ENCODE assay signal across 19 cellular contexts in genomic region chr14:70893842-70894237, GRCh38. TPM values are rescaled to one million over a fixed set of nuclear protein-coding genes. Genes with fewer than 3 reads are reported as not detected.
DNase-seq lines count a peak whose midpoint lies in the region; ATAC-seq, FAIRE-seq and TF ChIP-seq lines count a peak whose summit lies in the region.
"Had no signal": no experiment of that assay in that cellular context is flagged by ENCODE, and none has a peak within 500 bp of the region (broad histone marks: within the 10 kb centered on the region; RNA-seq: fewer than 3 reads in every experiment).

No MANE protein-coding gene starts in this region.

- peaks cover 5% of the 10 kb centered on the region for H3K27me3 Mint-ChIP-seq in activated CD4-positive, alpha-beta T cell treated with anti-CD3 and anti-CD28 coated beads for 36 hours
- H3K27me3 Mint-ChIP-seq in activated CD4-positive, alpha-beta memory T cell treated with anti-CD3 and anti-CD28 coated beads, Interleukin-2, amount 10 ng/mL, durations not matched to agents 7 days and 5 days: peaks cover 28% of the 10 kb centered on the region
- peaks cover 3% of the 10 kb centered on the region for H3K27me3 Mint-ChIP-seq in nephron progenitor cell (ENCODE audit: low read depth, poor library complexity)
- peaks cover 1 to 8% (median 7%) of the 10 kb centered on the region in 3 donors for H3K27me3 Mint-ChIP-seq in immature natural killer cell (ENCODE audit: low read depth in 3 of 3)

- no peak overlapping the region for H3K27ac ChIP-seq in uterus
- H3K27ac ChIP-seq: body of pancreas, colonic mucosa had no signal

- no peaks in the 10 kb centered on the region for H3K36me3 ChIP-seq in uterus
- H3K36me3 ChIP-seq: colonic mucosa had no signal

- peak; percentile 61 for DNase-seq in activated CD4-positive, alpha-beta T cell treated with anti-CD3 and anti-CD28 coated beads for 36 hours
- no peak for DNase-seq in activated CD4-positive, alpha-beta T cell treated with anti-CD3 and anti-CD28 coated beads, Interleukin-2, amount 50 U/mL, for 1 hour
- DNase-seq in GM12891 (ENCODE audit: insufficient read length, low spot score) (no peak), nephron progenitor cell (no peak), uterus (no peak), AG20443 (ENCODE audit: low spot score) (no peak), immature natural killer cell (no peak)
- peak; percentile 19 for DNase-seq in activated CD4-positive, alpha-beta memory T cell treated with anti-CD3 and anti-CD28 coated beads, Interleukin-2, amount 10 ng/mL, durations not matched to agents 7 days and 5 days
- DNase-seq: activated B cell treated with CpG ODN at 0.5 μM for 24 hours; body of pancreas; colonic mucosa; foreskin melanocyte; mucosa of descending colon; NCI-H1092; stimulated activated CD4-positive, alpha-beta T cell treated with anti-CD3 and anti-CD28 coated beads, Interleukin-4, amount 100 ng/mL, for 24 hours; SW 1271; trophoblast cell had no signal

- H3K4me1 ChIP-seq in uterus: peaks cover 0 to 3% of the 10 kb centered on the region in 2 donors
- H3K4me1 ChIP-seq: body of pancreas, colonic mucosa had no signal

- H3K27me3 ChIP-seq in uterus: no peaks in the 10 kb centered on the region
- H3K27me3 ChIP-seq: body of pancreas, colonic mucosa had no signal

- H3K36me3 Mint-ChIP-seq in activated CD4-positive, alpha-beta T cell treated with anti-CD3 and anti-CD28 coated beads for 36 hours (ENCODE audit: low read depth): no peaks in the 10 kb centered on the region
- H3K36me3 Mint-ChIP-seq in activated CD4-positive, alpha-beta memory T cell treated with anti-CD3 and anti-CD28 coated beads, Interleukin-2, amount 10 ng/mL, durations not matched to agents 7 days and 5 days (ENCODE audit: low read depth): peaks cover 5% of the 10 kb centered on the region
- no peaks in the 10 kb centered on the region for H3K36me3 Mint-ChIP-seq in nephron progenitor cell (ENCODE audit: low read depth)
- H3K36me3 Mint-ChIP-seq in immature natural killer cell: peaks cover 0 to 4% (median 0%) of the 10 kb centered on the region in 3 donors

- CTCF ChIA-PET in activated CD4-positive, alpha-beta T cell treated with anti-CD3 and anti-CD28 coated beads for 36 hours (lab: Charles Lee): interaction anchor here (0.8 to 14.4 kb wide), 5 partner anchors 8 to 103 kb away, joined by 3 to 173 read pairs (median 3); no protein-coding TSS in a partner anchor
- CTCF ChIA-PET in activated CD4-positive, alpha-beta memory T cell treated with anti-CD3 and anti-CD28 coated beads, Interleukin-2, amount 10 ng/mL, durations not matched to agents 7 days and 5 days (lab: Charles Lee): interaction anchor here (1.0 to 6.1 kb wide), 2 partner anchors 13 to 77 kb away, joined by 5 to 37 read pairs; partner anchors contain the start of gene PCNX1

- H3K4me3 ChIP-seq in uterus: no peak overlapping the region
- H3K4me3 ChIP-seq: body of pancreas, colonic mucosa, K562, mucosa of descending colon had no signal

- H3K9me3 Mint-ChIP-seq in activated CD4-positive, alpha-beta T cell treated with anti-CD3 and anti-CD28 coated beads for 36 hours (ENCODE audit: low read depth): peaks cover 3% of the 10 kb centered on the region
- peaks cover 4% of the 10 kb centered on the region for H3K9me3 Mint-ChIP-seq in activated CD4-positive, alpha-beta memory T cell treated with anti-CD3 and anti-CD28 coated beads, Interleukin-2, amount 10 ng/mL, durations not matched to agents 7 days and 5 days
- H3K9me3 Mint-ChIP-seq in nephron progenitor cell: no peaks in the 10 kb centered on the region
- H3K9me3 Mint-ChIP-seq in immature natural killer cell: peaks cover 0 to 2% (median 0%) of the 10 kb centered on the region in 6 donors

- peaks cover 58% of the 10 kb centered on the region for H3K4me1 Mint-ChIP-seq in activated CD4-positive, alpha-beta T cell treated with anti-CD3 and anti-CD28 coated beads for 36 hours
- H3K4me1 Mint-ChIP-seq in activated CD4-positive, alpha-beta memory T cell treated with anti-CD3 and anti-CD28 coated beads, Interleukin-2, amount 10 ng/mL, durations not matched to agents 7 days and 5 days: peaks cover 74% of the 10 kb centered on the region
- H3K4me1 Mint-ChIP-seq in nephron progenitor cell (peaks cover 16% of the 10 kb centered on the region), immature natural killer cell (peaks cover 34 to 43% of the 10 kb centered on the region in 2 donors)
- H3K4me1 Mint-ChIP-seq: activated B cell treated with CpG ODN at 0.5 μM for 24 hours had no signal

- no peaks in the 10 kb centered on the region for H3K9me3 ChIP-seq in uterus
- H3K9me3 ChIP-seq: body of pancreas, colonic mucosa, mucosa of descending colon had no signal

- H3K4me3 Mint-ChIP-seq in activated CD4-positive, alpha-beta T cell treated with anti-CD3 and anti-CD28 coated beads for 36 hours: peak overlapping the region; percentile 3
- peak overlapping the region; percentile 31 for H3K4me3 Mint-ChIP-seq in activated CD4-positive, alpha-beta memory T cell treated with anti-CD3 and anti-CD28 coated beads, Interleukin-2, amount 10 ng/mL, durations not matched to agents 7 days and 5 days
- no peak overlapping the region for H3K4me3 Mint-ChIP-seq in nephron progenitor cell
- H3K4me3 Mint-ChIP-seq in immature natural killer cell: peak overlapping the region in 2 of 5 donors; percentile 7 to 33
- H3K4me3 Mint-ChIP-seq: activated B cell treated with CpG ODN at 0.5 μM for 24 hours had no signal

- TF ChIP-seq CTCF in nephron progenitor cell (IDR thresholded peaks at IDR 0.05) (no peak), uterus (IDR thresholded peaks at IDR 0.05) (no peak)

- POLR2A ChIA-PET in activated CD4-positive, alpha-beta T cell treated with anti-CD3 and anti-CD28 coated beads for 36 hours (lab: Charles Lee): no interaction called here
- POLR2A ChIA-PET in activated CD4-positive, alpha-beta memory T cell treated with anti-CD3 and anti-CD28 coated beads, Interleukin-2, amount 10 ng/mL, durations not matched to agents 7 days and 5 days (lab: Charles Lee): interaction anchor here (1.9 to 7.2 kb wide), 4 partner anchors 8 to 72 kb away, joined by 8 to 62 read pairs (median 12); partner anchors contain the start of gene PCNX1

- H3K27ac Mint-ChIP-seq in activated CD4-positive, alpha-beta T cell treated with anti-CD3 and anti-CD28 coated beads for 36 hours: peak overlapping the region; percentile 58
- peak overlapping the region; percentile 77 for H3K27ac Mint-ChIP-seq in activated CD4-positive, alpha-beta memory T cell treated with anti-CD3 and anti-CD28 coated beads, Interleukin-2, amount 10 ng/mL, durations not matched to agents 7 days and 5 days
- peak overlapping the region; percentile 23 for H3K27ac Mint-ChIP-seq in nephron progenitor cell
- H3K27ac Mint-ChIP-seq in immature natural killer cell: peak overlapping the region in 1 of 6 donors; percentile 26
- H3K27ac Mint-ChIP-seq: activated B cell treated with CpG ODN at 0.5 μM for 24 hours had no signal

- peak; percentile 60 for ATAC-seq in activated CD4-positive, alpha-beta T cell treated with anti-CD3 and anti-CD28 coated beads for 36 hours
- ATAC-seq: body of pancreas, K562, mucosa of descending colon had no signal

- no peak for FAIRE-seq in GM12891 (lab: Jason Lieb, UNC)
- FAIRE-seq: A204.1, K562 had no signal

- intact Hi-C loops in activated CD4-positive, alpha-beta T cell treated with anti-CD3 and anti-CD28 coated beads for 36 hours (cut with DNase I, micrococcal nuclease): loop anchor here in 1 of 2 experiments (1.0 kb wide), 1 partner anchor 9 kb away; no protein-coding TSS in a partner anchor
- intact Hi-C loops in uterus (cut with DNase I; ENCODE audit: low total_unique reads): no loop called here

- TF ChIP-seq POLR2A in GM12891 (IDR thresholded peaks at IDR 0.05; ENCODE audit: low read depth, low read length) (no peak), uterus (IDR thresholded peaks at IDR 0.05) (no peak)

TF ChIP-seq in GM12891, 5 proteins besides CTCF, POLR2A, EP300 and RAD21:
- peak; percentile 38 for TF ChIP-seq SPI1 (IDR thresholded peaks at IDR 0.05; ENCODE audit: low read depth, low read length)
- TF ChIP-seq TAF1 (IDR thresholded peaks at IDR 0.05; ENCODE audit: low read depth, low read length): no peak
- TF ChIP-seq POU2F2 (IDR thresholded peaks at IDR 0.05; ENCODE audit: low read depth, low read length): no peak
- no peak for TF ChIP-seq POLR2AphosphoS5 (IDR thresholded peaks at IDR 0.05; ENCODE audit: low read depth, low read length)
- TF ChIP-seq PAX5 (IDR thresholded peaks at IDR 0.05; ENCODE audit: insufficient read depth, low read length, severe bottlenecking): peak; percentile 28

RNA-seq across cellular contexts. Expression of gene PCNX1, which starts 13.4 kb away (rescaled TPM):
- total RNA-seq in activated CD4-positive, alpha-beta T cell treated with anti-CD3 and anti-CD28 coated beads for 36 hours: 10 to 100 TPM; 38.4 to 57.9 TPM
- polyA plus RNA-seq in GM12891 (2012; ENCODE audit: low read depth, missing spikeins): 7.6 TPM
- 10 to 100 TPM; 56.9 to 60.4 TPM for total RNA-seq in activated CD4-positive, alpha-beta memory T cell treated with anti-CD3 and anti-CD28 coated beads, Interleukin-2, amount 10 ng/mL, durations not matched to agents 7 days and 5 days
- 100 to 1,000 TPM in 2 of 4 donors, 10 to 100 TPM in 2; 34.6 to 112 (median 90.3) TPM for total RNA-seq in uterus
- polyA plus RNA-seq in immature natural killer cell: 10 to 100 TPM in 1 of 3 donors, 1 to 10 TPM in 2; 4.6 to 17.2 (median 4.6) TPM

Comparison
In these comparisons a context has a peak if more than half of its experiments do, and no peak if none do; other contexts are left out.
1. DNase-seq: peak in activated CD4-positive, alpha-beta T cell treated with anti-CD3 and anti-CD28 coated beads for 36 hours (single experiment) and activated CD4-positive, alpha-beta memory T cell treated with anti-CD3 and anti-CD28 coated beads, Interleukin-2, amount 10 ng/mL, durations not matched to agents 7 days and 5 days (single experiment); none in activated CD4-positive, alpha-beta T cell treated with anti-CD3 and anti-CD28 coated beads, Interleukin-2, amount 50 U/mL, for 1 hour (single experiment), GM12891 (single experiment), nephron progenitor cell (single experiment), uterus (0 of 2), AG20443 (single experiment) and immature natural killer cell (0 of 3).